In genomic region chr17:60603477-60603876, GRCh38 we compare ENCODE assay signal across 8 cellular contexts. TPM values are rescaled to one million over a fixed set of nuclear protein-coding genes. Genes with fewer than 3 reads are reported as not detected.
DNase-seq lines count a peak whose midpoint lies in the region; ATAC-seq and TF ChIP-seq lines count a peak whose summit lies in the region.
"Not testable (repeated sequence)": the region's sequence is repeated elsewhere in the genome, so short reads cannot be mapped to it uniquely, and the experiment has no call there.

No MANE protein-coding gene starts in this region.

- not testable (repeated sequence) for H3K4me3 ChIP-seq in CD8-positive, alpha-beta memory T cell (ENCODE audit: low read length)
- peak overlapping the region; percentile 67 for H3K4me3 ChIP-seq in smooth muscle cell

- H3K9me3 Mint-ChIP-seq in CD8-positive, alpha-beta memory T cell; HFFc6; T-cell; activated T-helper 1 cell treated with anti-CD3 and anti-CD28 coated beads, Interleukin-12 subunit alpha, Interleukin-12 subunit beta, Interleukin-2, Interleukin-4 antibody, amounts not matched to agents 30 ng/mL and 10 ng/mL and 1 ng/mL, durations not matched to agents 14 hours and 24 hours and 36 hours; MCF 10A (ENCODE audit: unreplicated experiment); glutamatergic neuron (ENCODE audit: unreplicated experiment); nephron: not testable (repeated sequence)

- not testable (repeated sequence) for H3K27ac Mint-ChIP-seq in CD8-positive, alpha-beta memory T cell; HFFc6; T-cell; activated T-helper 1 cell treated with anti-CD3 and anti-CD28 coated beads, Interleukin-12 subunit alpha, Interleukin-12 subunit beta, Interleukin-2, Interleukin-4 antibody, amounts not matched to agents 30 ng/mL and 10 ng/mL and 1 ng/mL, durations not matched to agents 14 hours and 24 hours and 36 hours; glutamatergic neuron (ENCODE audit: unreplicated experiment)
- H3K27ac Mint-ChIP-seq in MCF 10A (ENCODE audit: low read depth, unreplicated experiment) (peak overlapping the region; percentile 24), nephron (peak overlapping the region in 2 of 3 experiments; percentile 46)

- not testable (repeated sequence) for H3K4me2 ChIP-seq in smooth muscle cell

- POLR2A ChIA-PET in CD8-positive, alpha-beta memory T cell (lab: Charles Lee); T-cell (lab: Charles Lee): not testable (repeated sequence)
- POLR2A ChIA-PET in MCF 10A (lab: Yijun Ruan, JAX): interaction anchor here (0.6 to 8.7 kb wide), 5 partner anchors 9 to 521 kb away, joined by 3 to 113 read pairs (median 8); partner anchors contain the start of genes APPBP2 and BCAS3

- not testable (repeated sequence) for ATAC-seq in T-cell (replicated peaks in 1 of 4)

- not testable (repeated sequence) for H3K27me3 Mint-ChIP-seq in CD8-positive, alpha-beta memory T cell; HFFc6 (ENCODE audit: insufficient read depth); T-cell; activated T-helper 1 cell treated with anti-CD3 and anti-CD28 coated beads, Interleukin-12 subunit alpha, Interleukin-12 subunit beta, Interleukin-2, Interleukin-4 antibody, amounts not matched to agents 30 ng/mL and 10 ng/mL and 1 ng/mL, durations not matched to agents 14 hours and 24 hours and 36 hours (ENCODE audit: insufficient read depth); MCF 10A (ENCODE audit: insufficient read depth, unreplicated experiment); glutamatergic neuron (ENCODE audit: unreplicated experiment); nephron (ENCODE audit: low read depth)

- not testable (repeated sequence) for H3K36me3 ChIP-seq in CD8-positive, alpha-beta memory T cell (ENCODE audit: insufficient read depth, low read length); smooth muscle cell (ENCODE audit: low read depth)

- TF ChIP-seq CTCF in HFFc6 (IDR thresholded peaks at IDR 0.05); MCF 10A (IDR thresholded peaks at IDR 0.05; ENCODE audit: unreplicated experiment); glutamatergic neuron (IDR thresholded peaks at IDR 0.05; ENCODE audit: partially characterized antibody, unreplicated experiment); nephron (IDR thresholded peaks at IDR 0.05; ENCODE audit: unreplicated experiment in 3 of 3); smooth muscle cell (IDR thresholded peaks at IDR 0.05; ENCODE audit: borderline replicate concordance, insufficient read depth, poor library complexity, severe bottlenecking): not testable (repeated sequence)

- peaks cover 22% of the 10 kb centered on the region for H3K4me1 ChIP-seq in CD8-positive, alpha-beta memory T cell (ENCODE audit: insufficient read depth, low read length)
- not testable (repeated sequence) for H3K4me1 ChIP-seq in smooth muscle cell (ENCODE audit: low read depth)

- H3K36me3 Mint-ChIP-seq in CD8-positive, alpha-beta memory T cell: peaks cover 0 to 23% (median 3%) of the 10 kb centered on the region in 3 donors
- not testable (repeated sequence) for H3K36me3 Mint-ChIP-seq in HFFc6 (ENCODE audit: low read depth); T-cell; activated T-helper 1 cell treated with anti-CD3 and anti-CD28 coated beads, Interleukin-12 subunit alpha, Interleukin-12 subunit beta, Interleukin-2, Interleukin-4 antibody, amounts not matched to agents 30 ng/mL and 10 ng/mL and 1 ng/mL, durations not matched to agents 14 hours and 24 hours and 36 hours (ENCODE audit: low read depth); MCF 10A (ENCODE audit: insufficient read depth, unreplicated experiment); glutamatergic neuron (ENCODE audit: unreplicated experiment); nephron (ENCODE audit: low read depth)

- not testable (repeated sequence) for BruUV-seq in MCF 10A (replicated peaks; lab: Mats Ljungman, UMichigan)

- not testable (repeated sequence) for H3K27me3 ChIP-seq in CD8-positive, alpha-beta memory T cell (ENCODE audit: insufficient read depth, low read length, poor library complexity, severe bottlenecking); smooth muscle cell (ENCODE audit: low read depth)

- not testable (repeated sequence) for H3K27ac ChIP-seq in CD8-positive, alpha-beta memory T cell (ENCODE audit: low read depth, low read length); smooth muscle cell (ENCODE audit: low read depth)

- peaks cover 78% of the 10 kb centered on the region for H4K20me1 ChIP-seq in smooth muscle cell (ENCODE audit: low read depth)

- H3F3A ChIP-seq in smooth muscle cell (ENCODE audit: low read depth): not testable (repeated sequence)

- not testable (repeated sequence) for H2AFZ ChIP-seq in smooth muscle cell (ENCODE audit: low read depth)

- CTCF ChIA-PET in CD8-positive, alpha-beta memory T cell (lab: Charles Lee): not testable (repeated sequence)
- CTCF ChIA-PET in T-cell (lab: Charles Lee) (interaction anchor here in 1 of 2 donors (0.6 kb wide), 1 partner anchor 806 kb away, joined by 3 read pairs; no protein-coding TSS in a partner anchor), MCF 10A (lab: Yijun Ruan, JAX) (interaction anchor here (1.1 to 3.5 kb wide), 2 partner anchors 18 to 35 kb away, joined by 3 to 31 read pairs; no protein-coding TSS in a partner anchor)

- H3K4me3 Mint-ChIP-seq in CD8-positive, alpha-beta memory T cell: peak overlapping the region in 6 of 7 donors; percentile 19 to 63 (median 46)
- H3K4me3 Mint-ChIP-seq in HFFc6 (peak overlapping the region; percentile 68), T-cell (peak overlapping the region; percentile 17 to 42 (median 25)), MCF 10A (ENCODE audit: unreplicated experiment) (peak overlapping the region; percentile 86), glutamatergic neuron (ENCODE audit: unreplicated experiment) (peak overlapping the region; percentile 59), nephron (peak overlapping the region; percentile 61 to 64 (median 64))
- H3K4me3 Mint-ChIP-seq in activated T-helper 1 cell treated with anti-CD3 and anti-CD28 coated beads, Interleukin-12 subunit alpha, Interleukin-12 subunit beta, Interleukin-2, Interleukin-4 antibody, amounts not matched to agents 30 ng/mL and 10 ng/mL and 1 ng/mL, durations not matched to agents 14 hours and 24 hours and 36 hours: peak overlapping the region; percentile 60

- not testable (repeated sequence) for H3K9me3 ChIP-seq in CD8-positive, alpha-beta memory T cell (ENCODE audit: low read length); smooth muscle cell (replicated peaks; ENCODE audit: low read depth)

- 94% methylated on average over 10 of the region's 10 CpGs for WGBS in smooth muscle cell (ENCODE audit: low lambda C conversion rate)

- not testable (repeated sequence) for DNase-seq in CD8-positive, alpha-beta memory T cell; HFFc6; T-cell; activated T-helper 1 cell treated with anti-CD3 and anti-CD28 coated beads, Interleukin-12 subunit alpha, Interleukin-12 subunit beta, Interleukin-2, Interleukin-4 antibody, amounts not matched to agents 30 ng/mL and 10 ng/mL and 1 ng/mL, durations not matched to agents 14 hours and 24 hours and 36 hours (ENCODE audit: low spot score); MCF 10A (ENCODE audit: unreplicated experiment); glutamatergic neuron; smooth muscle cell (lab: John Stamatoyannopoulos, UW; ENCODE audit: unreplicated experiment)

- H3K79me2 ChIP-seq in smooth muscle cell (ENCODE audit: low read depth): peaks cover 82% of the 10 kb centered on the region

- H3K9ac ChIP-seq in smooth muscle cell (ENCODE audit: low read depth): not testable (repeated sequence)

- peaks cover 58 to 75% (median 71%) of the 10 kb centered on the region in 3 donors for H3K4me1 Mint-ChIP-seq in CD8-positive, alpha-beta memory T cell
- H3K4me1 Mint-ChIP-seq in HFFc6 (ENCODE audit: low read depth) (peaks cover 57% of the 10 kb centered on the region), T-cell (peaks cover 55 to 60% (median 59%) of the 10 kb centered on the region in 3 donors), MCF 10A (ENCODE audit: insufficient read depth, unreplicated experiment) (peaks cover 16% of the 10 kb centered on the region), glutamatergic neuron (ENCODE audit: low read depth, unreplicated experiment) (peaks cover 12% of the 10 kb centered on the region), nephron (peaks cover 35% of the 10 kb centered on the region)
- peaks cover 47% of the 10 kb centered on the region for H3K4me1 Mint-ChIP-seq in activated T-helper 1 cell treated with anti-CD3 and anti-CD28 coated beads, Interleukin-12 subunit alpha, Interleukin-12 subunit beta, Interleukin-2, Interleukin-4 antibody, amounts not matched to agents 30 ng/mL and 10 ng/mL and 1 ng/mL, durations not matched to agents 14 hours and 24 hours and 36 hours (ENCODE audit: low read depth)

- intact Hi-C loops in activated T-helper 1 cell treated with anti-CD3 and anti-CD28 coated beads, Interleukin-12 subunit alpha, Interleukin-12 subunit beta, Interleukin-2, Interleukin-4 antibody, amounts not matched to agents 30 ng/mL and 10 ng/mL and 1 ng/mL, durations not matched to agents 14 hours and 24 hours and 36 hours (cut with micrococcal nuclease); MCF 10A (cut with micrococcal nuclease): not testable (repeated sequence)

RNA-seq across cellular contexts. Expression of gene PPM1D, which starts 3.5 kb away (rescaled TPM):
- total RNA-seq in CD8-positive, alpha-beta memory T cell: 10 to 100 TPM; 17.8 to 19.0 TPM
- polyA plus RNA-seq in CD8-positive, alpha-beta memory T cell: 13.1 TPM
- total RNA-seq in HFFc6 (2021; fragmentation: NEBNext Ultra II Directional; extraction: Animal tissue kit (Norgen Biotek cat#: 25700)): 10 to 100 TPM; 13.3 to 14.2 (median 13.5) TPM
- total RNA-seq in T-cell (10 to 100 TPM; 17.0 to 22.5 (median 19.6) TPM), MCF 10A (2022) (14.3 and 16.1 TPM in 2 replicates), glutamatergic neuron (ENCODE audit: unreplicated experiment) (19.3 TPM), smooth muscle cell (12.9 and 18.5 TPM in 2 replicates)
- total RNA-seq in activated T-helper 1 cell treated with anti-CD3 and anti-CD28 coated beads, Interleukin-12 subunit alpha, Interleukin-12 subunit beta, Interleukin-2, Interleukin-4 antibody, amounts not matched to agents 30 ng/mL and 10 ng/mL and 1 ng/mL, durations not matched to agents 14 hours and 24 hours and 36 hours: 18.6 and 19.7 TPM in 2 replicates
- polyA plus RNA-seq in smooth muscle cell: 10.0 and 12.9 TPM in 2 replicates

Comparison
In these comparisons a context has a peak if more than half of its experiments do, and no peak if none do; other contexts are left out.
1. H3K4me3 Mint-ChIP-seq: peak in every context shown above with its lines; median percentile 86 in MCF 10A; 68 in HFFc6; 64 in nephron; 60 in activated T-helper 1 cell treated with anti-CD3 and anti-CD28 coated beads, Interleukin-12 subunit alpha, Interleukin-12 subunit beta, Interleukin-2, Interleukin-4 antibody, amounts not matched to agents 30 ng/mL and 10 ng/mL and 1 ng/mL, durations not matched to agents 14 hours and 24 hours and 36 hours; 59 in glutamatergic neuron; 46 in CD8-positive, alpha-beta memory T cell; 25 in T-cell.